8 cellular contexts compared by ENCODE assay signal in genomic region chr15:25437751-25438600, GRCh38. TPM values are rescaled to one million over a fixed set of nuclear protein-coding genes. Genes with fewer than 3 reads are reported as not detected.
A peak's percentile ranks its signal among the peaks of the same experiment; 100 is the strongest.
DNase-seq lines count a peak whose midpoint lies in the region; TF ChIP-seq lines count a peak whose summit lies in the region.

No MANE protein-coding gene starts in this region.

- H3K4me3 ChIP-seq in H7 (ENCODE audit: insufficient read depth, low read depth, low read length), result peak overlapping the region; percentile 96

- peak; percentile 38 for TF ChIP-seq CTCF in GM12872 (IDR thresholded peaks at IDR 0.05; ENCODE audit: insufficient read depth, low read depth, low read length)

- H3K36me3 ChIP-seq in H7 (replicated peaks; ENCODE audit: control insufficient read depth, insufficient read depth, low read length), result no peaks in the 10 kb centered on the region

- DNase-seq in H7, result peak; percentile 74
- peak; percentile 51 for DNase-seq in M059J (ENCODE audit: low read depth)
- peak; percentile 14 for DNase-seq in activated CD4-positive, CD25-positive, alpha-beta regulatory T cell treated with anti-CD3 and anti-CD28 coated beads, Interleukin-2, amount 50 U/mL, for 16 hours (ENCODE audit: low read depth, low spot score)
- peak; percentile 34 for DNase-seq in central memory CD4-positive, alpha-beta T cell
- peak; percentile 50 for DNase-seq in kidney tubule cell (ENCODE audit: low spot score)
- peak; percentile 63 for DNase-seq in stimulated activated CD4-positive, alpha-beta T cell treated with anti-CD3 and anti-CD28 coated beads, Interleukin-1b, Interleukin-23, amount 100 ng/mL, for 48 hours
- DNase-seq in NCI-H2107 (lab: John Stamatoyannopoulos, UW), result no peak

- no peaks in the 10 kb centered on the region for H3K27me3 ChIP-seq in H7 (ENCODE audit: control insufficient read depth, insufficient read depth, low read length)

RNA-seq across cellular contexts. Expression of gene UBE3A, which starts 0.8 kb away (rescaled TPM):
- total RNA-seq in H7 (2014; rRNA removed; shearing (Covaris generic)), result 51.6 and 65.0 TPM in 2 replicates
- 28.5 and 43.6 TPM in 2 replicates for total RNA-seq in M059J (2014; rRNA removed; shearing (Covaris generic))
